ENCODE assay signal across 35 cellular contexts in the genomic region with DNA sequence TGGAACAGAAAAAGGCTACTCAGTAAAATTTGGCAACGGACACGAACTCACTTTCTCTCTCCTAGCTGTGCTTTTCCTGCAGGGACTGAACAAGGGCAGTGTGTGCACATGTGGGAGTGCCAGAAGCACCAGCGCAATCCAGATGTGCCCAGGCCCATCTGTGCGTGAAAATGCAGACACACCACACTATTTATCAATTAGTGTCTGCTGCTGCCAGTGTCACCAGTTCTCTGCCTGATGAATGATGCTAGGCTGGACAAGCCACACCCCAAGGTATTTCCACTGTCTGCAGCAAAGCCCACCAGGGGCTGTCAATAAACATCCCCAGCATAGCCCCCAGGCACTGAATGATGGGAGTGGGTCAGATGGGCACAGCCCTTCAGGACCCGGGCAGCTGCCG.
"Had no signal": no experiment of that assay in that cellular context is flagged by ENCODE, and none has a peak within 500 bp of the region (broad histone marks: within the 10 kb centered on the region; RNA-seq: fewer than 3 reads in every experiment).

No MANE protein-coding gene starts in this region.

- H3K27ac ChIP-seq: adrenal gland, body of pancreas, breast epithelium, PC-9, SK-N-MC, VCaP had no signal

- DNase-seq: activated B cell treated with CpG ODN at 0.5 μM for 24 hours; activated CD4-positive, alpha-beta memory T cell treated with anti-CD3 and anti-CD28 coated beads for 36 hours; activated CD4-positive, alpha-beta T cell treated with anti-CD3 and anti-CD28 coated beads for 4 hours; activated CD4-positive, alpha-beta T cell treated with anti-CD3 and anti-CD28 coated beads, Interleukin-2, amount 50 U/mL, for 1 hour; activated CD4-positive, CD25-positive, alpha-beta regulatory T cell treated with anti-CD3 and anti-CD28 coated beads, Interleukin-2, amount 50 U/mL, for 72 hours; activated CD8-positive, alpha-beta memory T cell treated with anti-CD3 and anti-CD28 coated beads, Interleukin-2, amount 50 U/mL, for 4 hours; activated gamma-delta T cell treated with Interleukin-2 at 50 U/mL for 16 hours; activated naive CD4-positive, alpha-beta T cell treated with anti-CD3 and anti-CD28 coated beads for 36 hours; activated T-cell treated with anti-CD3 and anti-CD28 coated beads for 4 hours; activated T-cell treated with anti-CD3 and anti-CD28 coated beads, Interleukin-2, amount 50 U/mL, for 4 hours; adrenal gland; body of pancreas; caudate nucleus; cerebellar nuclear complex; NCI-H1048; NCI-H1105 treated with DMSO at 0.1 percent for 48 hours; NCI-H1436; NCI-H1694; NCI-H1930; NCI-H2081 treated with DMSO at 0.1 percent for 48 hours; NCI-H226; NCI-H446 treated with DMSO at 0.1 percent for 48 hours; NCI-H69; NK-92 treated with Interleukin-12 subunit alpha and Interleukin-12 subunit beta, amount 100 ng/mL, for 24 hours; PC-9; Right ventricle myocardium superior; SW 1271; T-helper 1 cell; T-helper 2 cell; T-helper 9 cell had no signal

- H3K4me1 ChIP-seq: adrenal gland, breast epithelium had no signal

- ATAC-seq: activated naive CD4-positive, alpha-beta T cell treated with anti-CD3 and anti-CD28 coated beads, Interleukin-2, amount 50 U/mL, for 72 hours; activated T-cell treated with anti-CD3 and anti-CD28 coated beads, Interleukin-2, amount 50 U/mL, for 4 hours; body of pancreas; K562 had no signal

- H3K9me3 ChIP-seq: adrenal gland, body of pancreas, breast epithelium had no signal

- H2AFZ ChIP-seq: PC-9 had no signal

- H3K4me2 ChIP-seq: PC-9 had no signal

- H3K36me3 ChIP-seq: adrenal gland, breast epithelium had no signal

- H3K4me3 ChIP-seq: adrenal gland, body of pancreas, breast epithelium, K562, PC-9, SK-N-MC had no signal
